Comparison of ENCODE assay signal across 1 cellular context in the genomic region with DNA sequence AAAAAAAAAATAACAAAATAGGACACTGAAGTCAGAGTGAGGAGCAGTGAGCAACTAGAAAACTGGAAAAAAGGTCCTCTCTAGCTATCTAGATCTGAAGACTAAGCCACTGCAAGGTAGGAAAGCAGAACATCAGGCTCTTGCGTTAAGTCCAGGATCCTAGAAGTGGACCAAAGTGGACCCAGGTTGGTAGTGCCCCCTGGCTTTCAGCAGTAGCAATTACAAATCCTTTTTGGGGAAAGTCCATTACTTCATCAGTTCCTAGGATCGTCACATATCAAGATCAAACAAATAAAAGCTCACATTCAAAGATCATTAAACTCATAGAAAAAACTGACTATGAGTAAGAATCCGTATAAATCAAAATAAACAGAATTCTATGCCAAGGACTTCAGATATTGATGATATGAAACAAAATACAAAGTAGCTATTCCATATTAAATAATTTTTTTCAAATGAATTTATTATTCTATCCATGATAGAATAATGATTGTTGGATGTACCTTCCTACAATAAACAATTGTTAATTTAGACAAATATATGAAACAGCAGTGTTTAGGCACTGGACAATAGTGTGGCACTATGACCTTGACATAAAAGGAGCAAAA.
TF ChIP-seq lines count a peak whose summit lies in the region.

No MANE protein-coding gene starts in this region.

TF ChIP-seq in K562, 482 proteins besides CTCF, POLR2A, EP300 and RAD21 (continued from another document):
- TF ChIP-seq, protein P1, sequence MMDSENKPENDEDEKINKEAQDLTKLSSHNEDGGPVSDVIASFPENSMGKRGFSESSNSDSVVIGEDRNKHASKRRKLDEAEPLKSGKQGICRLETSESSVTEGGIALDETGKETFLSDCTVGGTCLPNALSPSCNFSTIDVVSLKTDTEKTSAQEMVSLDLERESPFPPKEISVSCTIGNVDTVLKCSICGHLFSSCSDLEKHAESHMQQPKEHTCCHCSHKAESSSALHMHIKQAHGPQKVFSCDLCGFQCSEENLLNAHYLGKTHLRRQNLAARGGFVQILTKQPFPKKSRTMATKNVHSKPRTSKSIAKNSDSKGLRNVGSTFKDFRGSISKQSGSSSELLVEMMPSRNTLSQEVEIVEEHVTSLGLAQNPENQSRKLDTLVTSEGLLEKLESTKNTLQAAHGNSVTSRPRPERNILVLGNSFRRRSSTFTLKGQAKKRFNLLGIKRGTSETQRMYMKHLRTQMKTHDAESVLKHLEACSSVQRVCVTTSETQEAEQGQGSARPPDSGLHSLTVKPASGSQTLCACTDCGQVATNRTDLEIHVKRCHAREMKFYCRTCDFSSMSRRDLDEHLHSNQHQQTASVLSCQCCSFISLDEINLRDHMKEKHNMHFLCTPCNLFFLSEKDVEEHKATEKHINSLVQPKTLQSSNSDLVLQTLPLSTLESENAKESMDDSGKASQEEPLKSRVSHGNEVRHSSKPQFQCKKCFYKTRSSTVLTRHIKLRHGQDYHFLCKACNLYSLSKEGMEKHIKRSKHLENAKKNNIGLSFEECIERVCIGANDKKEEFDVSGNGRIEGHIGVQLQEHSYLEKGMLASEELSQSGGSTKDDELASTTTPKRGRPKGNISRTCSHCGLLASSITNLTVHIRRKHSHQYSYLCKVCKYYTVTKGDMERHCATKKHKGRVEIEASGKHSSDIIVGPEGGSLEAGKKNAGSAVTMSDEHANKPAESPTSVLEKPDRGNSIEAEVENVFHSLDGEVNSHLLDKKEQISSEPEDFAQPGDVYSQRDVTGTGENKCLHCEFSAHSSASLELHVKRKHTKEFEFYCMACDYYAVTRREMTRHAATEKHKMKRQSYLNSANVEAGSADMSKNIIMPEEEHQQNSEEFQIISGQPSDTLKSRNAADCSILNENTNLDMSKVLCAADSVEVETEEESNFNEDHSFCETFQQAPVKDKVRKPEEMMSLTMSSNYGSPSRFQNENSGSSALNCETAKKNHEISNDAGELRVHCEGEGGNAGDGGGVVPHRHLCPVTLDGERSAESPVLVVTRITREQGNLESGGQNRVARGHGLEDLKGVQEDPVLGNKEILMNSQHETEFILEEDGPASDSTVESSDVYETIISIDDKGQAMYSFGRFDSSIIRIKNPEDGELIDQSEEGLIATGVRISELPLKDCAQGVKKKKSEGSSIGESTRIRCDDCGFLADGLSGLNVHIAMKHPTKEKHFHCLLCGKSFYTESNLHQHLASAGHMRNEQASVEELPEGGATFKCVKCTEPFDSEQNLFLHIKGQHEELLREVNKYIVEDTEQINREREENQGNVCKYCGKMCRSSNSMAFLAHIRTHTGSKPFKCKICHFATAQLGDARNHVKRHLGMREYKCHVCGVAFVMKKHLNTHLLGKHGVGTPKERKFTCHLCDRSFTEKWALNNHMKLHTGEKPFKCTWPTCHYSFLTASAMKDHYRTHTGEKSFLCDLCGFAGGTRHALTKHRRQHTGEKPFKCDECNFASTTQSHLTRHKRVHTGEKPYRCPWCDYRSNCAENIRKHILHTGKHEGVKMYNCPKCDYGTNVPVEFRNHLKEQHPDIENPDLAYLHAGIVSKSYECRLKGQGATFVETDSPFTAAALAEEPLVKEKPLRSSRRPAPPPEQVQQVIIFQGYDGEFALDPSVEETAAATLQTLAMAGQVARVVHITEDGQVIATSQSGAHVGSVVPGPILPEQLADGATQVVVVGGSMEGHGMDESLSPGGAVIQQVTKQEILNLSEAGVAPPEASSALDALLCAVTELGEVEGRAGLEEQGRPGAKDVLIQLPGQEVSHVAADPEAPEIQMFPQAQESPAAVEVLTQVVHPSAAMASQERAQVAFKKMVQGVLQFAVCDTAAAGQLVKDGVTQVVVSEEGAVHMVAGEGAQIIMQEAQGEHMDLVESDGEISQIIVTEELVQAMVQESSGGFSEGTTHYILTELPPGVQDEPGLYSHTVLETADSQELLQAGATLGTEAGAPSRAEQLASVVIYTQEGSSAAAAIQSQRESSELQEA (IDR thresholded peaks at IDR 0.05; ENCODE audit: low read depth): no peak
- TF ChIP-seq TEAD2 (tag; IDR thresholded peaks at IDR 0.05) (no peak), CHD4 (IDR thresholded peaks at IDR 0.05; ENCODE audit: insufficient read depth, insufficient replicate concordance, low read depth, low read length, poor library complexity, severe bottlenecking) (no peak), BACH1 (tag; IDR thresholded peaks at IDR 0.05) (no peak), KLF13 (tag; IDR thresholded peaks at IDR 0.05; ENCODE audit: borderline replicate concordance, low read depth) (no peak)
- TF ChIP-seq, protein P2, sequence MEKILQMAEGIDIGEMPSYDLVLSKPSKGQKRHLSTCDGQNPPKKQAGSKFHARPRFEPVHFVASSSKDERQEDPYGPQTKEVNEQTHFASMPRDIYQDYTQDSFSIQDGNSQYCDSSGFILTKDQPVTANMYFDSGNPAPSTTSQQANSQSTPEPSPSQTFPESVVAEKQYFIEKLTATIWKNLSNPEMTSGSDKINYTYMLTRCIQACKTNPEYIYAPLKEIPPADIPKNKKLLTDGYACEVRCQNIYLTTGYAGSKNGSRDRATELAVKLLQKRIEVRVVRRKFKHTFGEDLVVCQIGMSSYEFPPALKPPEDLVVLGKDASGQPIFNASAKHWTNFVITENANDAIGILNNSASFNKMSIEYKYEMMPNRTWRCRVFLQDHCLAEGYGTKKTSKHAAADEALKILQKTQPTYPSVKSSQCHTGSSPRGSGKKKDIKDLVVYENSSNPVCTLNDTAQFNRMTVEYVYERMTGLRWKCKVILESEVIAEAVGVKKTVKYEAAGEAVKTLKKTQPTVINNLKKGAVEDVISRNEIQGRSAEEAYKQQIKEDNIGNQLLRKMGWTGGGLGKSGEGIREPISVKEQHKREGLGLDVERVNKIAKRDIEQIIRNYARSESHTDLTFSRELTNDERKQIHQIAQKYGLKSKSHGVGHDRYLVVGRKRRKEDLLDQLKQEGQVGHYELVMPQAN (IDR thresholded peaks at IDR 0.05; ENCODE audit: borderline replicate concordance): 0 out of 2 replicates have a peak, but pooled peaks have one; percentile 27
- TF ChIP-seq, protein P3, sequence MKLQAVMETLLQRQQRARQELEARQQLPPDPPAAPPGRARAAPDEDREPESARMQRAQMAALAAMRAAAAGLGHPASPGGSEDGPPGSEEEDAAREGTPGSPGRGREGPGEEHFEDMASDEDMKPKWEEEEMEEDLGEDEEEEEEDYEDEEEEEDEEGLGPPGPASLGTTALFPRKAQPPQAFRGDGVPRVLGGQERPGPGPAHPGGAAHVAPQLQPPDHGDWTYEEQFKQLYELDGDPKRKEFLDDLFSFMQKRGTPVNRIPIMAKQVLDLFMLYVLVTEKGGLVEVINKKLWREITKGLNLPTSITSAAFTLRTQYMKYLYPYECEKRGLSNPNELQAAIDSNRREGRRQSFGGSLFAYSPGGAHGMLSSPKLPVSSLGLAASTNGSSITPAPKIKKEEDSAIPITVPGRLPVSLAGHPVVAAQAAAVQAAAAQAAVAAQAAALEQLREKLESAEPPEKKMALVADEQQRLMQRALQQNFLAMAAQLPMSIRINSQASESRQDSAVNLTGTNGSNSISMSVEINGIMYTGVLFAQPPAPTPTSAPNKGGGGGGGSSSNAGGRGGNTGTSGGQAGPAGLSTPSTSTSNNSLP (IDR thresholded peaks at IDR 0.05; ENCODE audit: borderline replicate concordance, low read depth, low read length): 0 out of 2 replicates have a peak, but pooled peaks have one; percentile 43
- TF ChIP-seq, protein P4, sequence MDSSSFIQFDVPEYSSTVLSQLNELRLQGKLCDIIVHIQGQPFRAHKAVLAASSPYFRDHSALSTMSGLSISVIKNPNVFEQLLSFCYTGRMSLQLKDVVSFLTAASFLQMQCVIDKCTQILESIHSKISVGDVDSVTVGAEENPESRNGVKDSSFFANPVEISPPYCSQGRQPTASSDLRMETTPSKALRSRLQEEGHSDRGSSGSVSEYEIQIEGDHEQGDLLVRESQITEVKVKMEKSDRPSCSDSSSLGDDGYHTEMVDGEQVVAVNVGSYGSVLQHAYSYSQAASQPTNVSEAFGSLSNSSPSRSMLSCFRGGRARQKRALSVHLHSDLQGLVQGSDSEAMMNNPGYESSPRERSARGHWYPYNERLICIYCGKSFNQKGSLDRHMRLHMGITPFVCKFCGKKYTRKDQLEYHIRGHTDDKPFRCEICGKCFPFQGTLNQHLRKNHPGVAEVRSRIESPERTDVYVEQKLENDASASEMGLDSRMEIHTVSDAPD (CRISPR knock-in tag; IDR thresholded peaks at IDR 0.05): no peak
